In genomic region chr5:143094087-143094511, GRCh38 we compare ENCODE assay signal across 12 cellular contexts.
DNase-seq lines count a peak whose midpoint lies in the region; ATAC-seq, FAIRE-seq and TF ChIP-seq lines count a peak whose summit lies in the region.
"Had no signal": no experiment of that assay in that cellular context is flagged by ENCODE, and none has a peak within 500 bp of the region (broad histone marks: within the 10 kb centered on the region; RNA-seq: fewer than 3 reads in every experiment).

No MANE protein-coding gene starts in this region.

- no peak for TF ChIP-seq EP300 in transverse colon (IDR thresholded peaks at IDR 0.05; ENCODE audit: low read depth)

- H3K4me1 ChIP-seq in OCI-LY3 (ENCODE audit: low read length) (peaks cover 17% of the 10 kb centered on the region), osteoblast (ENCODE audit: insufficient read depth, low read length) (no peaks in the 10 kb centered on the region), small intestine (ENCODE audit: control insufficient read depth in 2 of 2, insufficient read depth in 1 of 2, low read depth in 1 of 2, low read length in 1 of 2) (no peaks in the 10 kb centered on the region), transverse colon (peaks cover 0 to 5% (median 0%) of the 10 kb centered on the region in 4 donors)

- H3K36me3 ChIP-seq in OCI-LY3 (replicated peaks; ENCODE audit: low read depth, low read length) (no peaks in the 10 kb centered on the region), osteoblast (ENCODE audit: insufficient read depth, low read length) (no peaks in the 10 kb centered on the region), small intestine (ENCODE audit: control insufficient read depth in 2 of 2, insufficient read depth in 2 of 2, low read length in 2 of 2) (no peaks in the 10 kb centered on the region), transverse colon (no peaks in the 10 kb centered on the region)

- intact Hi-C loops in transverse colon (cut with DNase I; ENCODE audit: low total_unique reads) = loop anchor here (5.0 kb wide), 1 partner anchor 1168 kb away; no protein-coding TSS in a partner anchor

- H3K79me2 ChIP-seq in OCI-LY3 (ENCODE audit: low read length) (no peaks in the 10 kb centered on the region), osteoblast (ENCODE audit: insufficient read depth, low read length) (no peaks in the 10 kb centered on the region)

- peak overlapping the region; percentile 53 for H3K9ac ChIP-seq in OCI-LY3 (ENCODE audit: low read length)

- no peak for TF ChIP-seq POLR2A in transverse colon (IDR thresholded peaks at IDR 0.05)

- DNase-seq in fibroblast of peridontal ligament (ENCODE audit: extremely low read depth) = peak; percentile 52
- no peak for DNase-seq in osteoblast (ENCODE audit: insufficient read length, low spot score, missing footprints)
- no peak for DNase-seq in activated effector memory CD4-positive, alpha-beta T cell treated with anti-CD3 and anti-CD28 coated beads, Interleukin-2, amount 50 U/mL, for 16 hours
- DNase-seq in small intestine = no peak
- DNase-seq in transverse colon = no peak
- DNase-seq: activated CD4-positive, alpha-beta T cell treated with anti-CD3 and anti-CD28 coated beads, Interleukin-2, amount 50 U/mL, for 1 hour; DMS79; NCI-H1092 treated with DMSO at 0.1 percent for 48 hours had no signal

- peak overlapping the region; percentile 67 for H3K4me2 ChIP-seq in OCI-LY3 (ENCODE audit: low read length)
- H3K4me2 ChIP-seq in osteoblast (ENCODE audit: insufficient read depth, low read length) = peak overlapping the region; percentile 78

- H2AFZ ChIP-seq in OCI-LY3 (ENCODE audit: low read depth, low read length) (peak overlapping the region; percentile 78; the same call in 1 of the 2 replicates), osteoblast (ENCODE audit: low read length) (peak overlapping the region; percentile 82)

- H3K27me3 ChIP-seq in OCI-LY3 (ENCODE audit: low read depth, low read length) (no peaks in the 10 kb centered on the region), osteoblast (ENCODE audit: insufficient read depth, low read length) (no peaks in the 10 kb centered on the region), small intestine (ENCODE audit: control insufficient read depth in 2 of 2, insufficient read depth in 2 of 2, low read length in 2 of 2) (no peaks in the 10 kb centered on the region), transverse colon (no peaks in the 10 kb centered on the region)

- H3K9me3 ChIP-seq in OCI-LY3 (ENCODE audit: insufficient read depth, low read length) = no peaks in the 10 kb centered on the region
- no peaks in the 10 kb centered on the region for H3K9me3 ChIP-seq in osteoblast (ENCODE audit: low read depth, low read length)
- H3K9me3 ChIP-seq in small intestine (ENCODE audit: control insufficient read depth, low read depth) = no peaks in the 10 kb centered on the region
- no peaks in the 10 kb centered on the region for H3K9me3 ChIP-seq in transverse colon

- peak; percentile 19; the same call in 1 of the 3 replicates for TF ChIP-seq CTCF in GM12872 (IDR thresholded peaks at IDR 0.05; ENCODE audit: insufficient read depth, low read depth, low read length)
- TF ChIP-seq CTCF in OCI-LY3 (IDR thresholded peaks at IDR 0.05; ENCODE audit: low read depth, low read length) = peak; percentile 30
- no peak for TF ChIP-seq CTCF in osteoblast (IDR thresholded peaks at IDR 0.05; ENCODE audit: extremely low read depth, low read depth, low read length)
- TF ChIP-seq CTCF in transverse colon (IDR thresholded peaks at IDR 0.05) = no peak

- no peak for ATAC-seq in HG03439 (IDR thresholded peaks at IDR 0.05; ENCODE audit: unreplicated experiment)
- ATAC-seq: Panc1 had no signal

- WGBS in small intestine, 3 donors = 73 to 92% (median 89%) methylated on average over 16 of the region's 16 CpGs
- 83 to 87% methylated on average over 14 to 16 of the region's 16 CpGs for WGBS in transverse colon (ENCODE audit: low coverage in 1 of 2), 2 donors

- H3K4me3 ChIP-seq in OCI-LY3 (ENCODE audit: low read length) (peak overlapping the region; percentile 57), osteoblast (ENCODE audit: insufficient read depth, low read length) (peak overlapping the region; percentile 62), small intestine (ENCODE audit: low read depth in 1 of 2, low read length in 2 of 2) (no peak overlapping the region), transverse colon (peak overlapping the region in 1 of 4 donors; percentile 13)

- FAIRE-seq in small intestine (lab: Jason Lieb, UNC) = no peak

- in situ Hi-C loops in transverse colon (cut with MboI; ENCODE audit: low pct_ligation_motif_present in 1 of 4, low pct_unique_long_range_greater_than_20kb in 1 of 4, low sequenced_read_pairs in 3 of 4) = no loop called here

- H4K20me1 ChIP-seq in OCI-LY3 (ENCODE audit: insufficient read depth, low read length) = no peaks in the 10 kb centered on the region
- H4K20me1 ChIP-seq in osteoblast (ENCODE audit: insufficient read depth, low read length) = no peaks in the 10 kb centered on the region

- H3K27ac ChIP-seq in OCI-LY3 (ENCODE audit: low read length) (no peak overlapping the region), osteoblast (ENCODE audit: low read depth, low read length) (peak overlapping the region; percentile 22), small intestine (ENCODE audit: low read depth in 1 of 2, low read length in 1 of 2) (no peak overlapping the region), transverse colon (no peak overlapping the region)

Comparison
In these comparisons a context has a peak if more than half of its experiments do, and no peak if none do; other contexts are left out.
1. CTCF ChIP-seq: peak in GM12872 (single experiment) and OCI-LY3 (single experiment); none in osteoblast (single experiment) and transverse colon (0 of 5).
2. H3K4me3 ChIP-seq: peak in OCI-LY3 (single experiment) and osteoblast (single experiment); none in small intestine (0 of 2).